Comparison of ENCODE assay signal across 21 cellular contexts in genomic region chr7:11776083-11776482, GRCh38. TPM values are rescaled to one million over a fixed set of nuclear protein-coding genes. Genes with fewer than 3 reads are reported as not detected.
"Had no signal": no experiment of that assay in that cellular context is flagged by ENCODE, and none has a peak within 500 bp of the region (broad histone marks: within the 10 kb centered on the region; RNA-seq: fewer than 3 reads in every experiment).

No MANE protein-coding gene starts in this region.

- H3K36me3 ChIP-seq: cardiac muscle cell, heart right ventricle, transverse colon had no signal

- H3K27ac ChIP-seq: body of pancreas, cardiac muscle cell, heart right ventricle, transverse colon, uterus, VCaP had no signal

- H3K27me3 ChIP-seq: body of pancreas, cardiac muscle cell, heart right ventricle, transverse colon, uterus had no signal

- H3K4me3 ChIP-seq: body of pancreas, cardiac muscle cell, transverse colon, uterus had no signal

- H3K9me3 ChIP-seq: body of pancreas, transverse colon, uterus had no signal

- DNase-seq: activated CD4-positive, alpha-beta memory T cell treated with anti-CD3 and anti-CD28 coated beads, Interleukin-2, amount 10 ng/mL, durations not matched to agents 7 days and 5 days; activated CD4-positive, alpha-beta T cell treated with anti-CD3 and anti-CD28 coated beads, Interleukin-2, amount 10 ng/mL, durations not matched to agents 24 days and 14 days; activated gamma-delta T cell; activated naive CD4-positive, alpha-beta T cell treated with anti-CD3 and anti-CD28 coated beads, Interleukin-2, amount 50 U/mL, for 16 hours; anterior cingulate cortex; body of pancreas; cortex of kidney; heart right ventricle; left colon; nucleus accumbens; small intestine; stimulated activated CD4-positive, alpha-beta T cell treated with anti-CD3 and anti-CD28 coated beads, Interleukin-2, amount 100 ng/mL, for 48 hours; stimulated activated CD8-positive, alpha-beta memory T cell treated with anti-CD3 and anti-CD28 coated beads, Interleukin-4, amount 100 ng/mL, for 48 hours; stimulated activated naive B cell treated with anti-CD40 and anti-IgM and Interleukin-4, amounts not matched to agents 10 μg/mL and 1 μg/mL and 100 μg/mL, for 72 hours; transverse colon; uterus had no signal

- H3K4me1 ChIP-seq: body of pancreas, heart right ventricle, transverse colon, uterus had no signal

RNA-seq across cellular contexts. Expression of gene THSD7A, which starts 55.9 kb away (rescaled TPM):
- total RNA-seq: activated CD4-positive, alpha-beta memory T cell treated with anti-CD3 and anti-CD28 coated beads, Interleukin-2, amount 10 ng/mL, durations not matched to agents 7 days and 5 days; activated CD4-positive, alpha-beta T cell treated with anti-CD3 and anti-CD28 coated beads, Interleukin-2, amount 10 ng/mL, durations not matched to agents 24 days and 14 days; activated T-helper 1 cell treated with anti-CD3 and anti-CD28 coated beads, Interleukin-12 subunit alpha, Interleukin-12 subunit beta, Interleukin-2, Interleukin-4 antibody, amounts not matched to agents 30 ng/mL and 10 ng/mL and 1 ng/mL, durations not matched to agents 14 hours and 24 hours and 36 hours; myocyte had no signal
- polyA plus RNA-seq: keratinocyte had no signal
